ENCODE assay signal across 8 cellular contexts in genomic region chr20:1108437-1108920, GRCh38. TPM values are rescaled to one million over a fixed set of nuclear protein-coding genes. Genes with fewer than 3 reads are reported as not detected.
DNase-seq lines count a peak whose midpoint lies in the region; ATAC-seq, FAIRE-seq and TF ChIP-seq lines count a peak whose summit lies in the region.

No MANE protein-coding gene starts in this region.

- peaks cover 13% of the 10 kb centered on the region for H4K20me1 ChIP-seq in DND-41 (ENCODE audit: insufficient read depth, low read length)
- H4K20me1 ChIP-seq in hepatocyte (ENCODE audit: insufficient read depth, poor library complexity, severe bottlenecking), result no peaks in the 10 kb centered on the region

- H3K4me1 ChIP-seq in DND-41 (ENCODE audit: insufficient read depth, low read length), result no peaks in the 10 kb centered on the region
- no peaks in the 10 kb centered on the region for H3K4me1 ChIP-seq in hepatocyte (ENCODE audit: insufficient read depth)
- no peaks in the 10 kb centered on the region for H3K4me1 ChIP-seq in small intestine (ENCODE audit: control insufficient read depth in 2 of 2, insufficient read depth in 1 of 2, low read depth in 1 of 2, low read length in 1 of 2)

- no peak for FAIRE-seq in small intestine (lab: Jason Lieb, UNC)

- no peaks in the 10 kb centered on the region for H3K27me3 ChIP-seq in DND-41 (ENCODE audit: insufficient read depth, low read length, poor library complexity)
- no peaks in the 10 kb centered on the region for H3K27me3 ChIP-seq in hepatocyte
- H3K27me3 ChIP-seq in small intestine (ENCODE audit: control insufficient read depth in 2 of 2, insufficient read depth in 2 of 2, low read length in 2 of 2), result no peaks in the 10 kb centered on the region

- DNase-seq in DND-41, result peak; percentile 67
- peak; percentile 12 for DNase-seq in Jurkat, Clone E6-1 (ENCODE audit: low read depth, low spot score)
- peak; percentile 17 for DNase-seq in T follicular helper cell (ENCODE audit: low read depth)
- DNase-seq in anterior cingulate cortex (lab: John Stamatoyannopoulos, UW), result peak in 38 of 58 donors; percentile 2 to 65 (median 19)
- DNase-seq in hepatocyte (ENCODE audit: low spot score), result peak; percentile 67
- DNase-seq in small intestine, result peak; percentile 70
- DNase-seq in NCI-H187 treated with DMSO at 0.1 percent for 48 hours (lab: John Stamatoyannopoulos, UW), result no peak

- no peak overlapping the region for H3K4me2 ChIP-seq in DND-41 (ENCODE audit: insufficient read depth, low read length)
- H3K4me2 ChIP-seq in hepatocyte, result no peak overlapping the region

- H3K36me3 ChIP-seq in DND-41 (ENCODE audit: insufficient read depth, low read length) (no peaks in the 10 kb centered on the region), hepatocyte (replicated peaks; ENCODE audit: insufficient read depth, low read depth) (no peaks in the 10 kb centered on the region), small intestine (ENCODE audit: control insufficient read depth in 2 of 2, insufficient read depth in 2 of 2, low read length in 2 of 2) (no peaks in the 10 kb centered on the region)

- 34% methylated on average over 5 of the region's 5 CpGs for WGBS in hepatocyte (ENCODE audit: low lambda C conversion rate, missing lambda C conversion rate)
- 29 to 38% (median 37%) methylated on average over 5 of the region's 5 CpGs for WGBS in small intestine, 3 donors

- TF ChIP-seq CTCF in DND-41 (IDR thresholded peaks at IDR 0.05; ENCODE audit: borderline replicate concordance, extremely low read depth, low read length, poor library complexity, severe bottlenecking) (peak; percentile 90), hepatocyte (IDR thresholded peaks at IDR 0.05; ENCODE audit: poor library complexity) (peak; percentile 62)

- ATAC-seq in DND-41 (ENCODE audit: insufficient read depth, low read depth), result peak; percentile 93
- ATAC-seq in GM18868 (IDR thresholded peaks at IDR 0.05; ENCODE audit: unreplicated experiment), result no peak

- H3K79me2 ChIP-seq in DND-41 (ENCODE audit: insufficient read depth, low read length), result no peaks in the 10 kb centered on the region
- no peaks in the 10 kb centered on the region for H3K79me2 ChIP-seq in hepatocyte

- H3K9me2 ChIP-seq in hepatocyte (replicated peaks; ENCODE audit: insufficient read depth), result no peaks in the 10 kb centered on the region

- no peak overlapping the region for H3K9ac ChIP-seq in DND-41 (ENCODE audit: low read depth, low read length)

- H3K9me3 ChIP-seq in DND-41 (ENCODE audit: insufficient read depth, low read length, severe bottlenecking), result no peaks in the 10 kb centered on the region
- H3K9me3 ChIP-seq in hepatocyte (ENCODE audit: low read depth), result no peaks in the 10 kb centered on the region
- H3K9me3 ChIP-seq in small intestine (ENCODE audit: control insufficient read depth, low read depth), result no peaks in the 10 kb centered on the region

- H3K27ac ChIP-seq in DND-41 (ENCODE audit: low read length) (no peak overlapping the region), hepatocyte (no peak overlapping the region), small intestine (ENCODE audit: low read depth in 1 of 2, low read length in 1 of 2) (no peak overlapping the region)

- H2AFZ ChIP-seq in DND-41 (ENCODE audit: low read depth, low read length) (peak overlapping the region; percentile 43; the same call in 1 of the 2 replicates), hepatocyte (no peak overlapping the region)

- H3K4me3 ChIP-seq in DND-41 (ENCODE audit: low read depth in 1 of 2, low read length in 2 of 2) (no peak overlapping the region), hepatocyte (no peak overlapping the region), small intestine (ENCODE audit: low read depth in 1 of 2, low read length in 2 of 2) (no peak overlapping the region)
- no peak overlapping the region for H3K4me3 ChIP-seq in Jurkat, Clone E6-1 (ENCODE audit: low read length)

RNA-seq across cellular contexts. Expression of gene PSMF1, which starts 9.9 kb away (rescaled TPM):
- 221 TPM for polyA plus RNA-seq in Jurkat, Clone E6-1 (2012; ENCODE audit: insufficient read depth, insufficient read length)
- total RNA-seq in hepatocyte, result 65.2 and 97.3 TPM in 2 replicates
- polyA plus RNA-seq in hepatocyte, result 125 and 126 TPM in 2 replicates
- 10 to 100 TPM; 43.6 to 77.0 (median 48.4) TPM for polyA plus RNA-seq in small intestine
